Comparison of ENCODE assay signal across 1 cellular context in genomic region chr10:17237915-17238444, GRCh38.
TF ChIP-seq lines count a peak whose summit lies in the region.

No MANE protein-coding gene starts in this region.

TF ChIP-seq in GM23338, 12 proteins besides CTCF, POLR2A, EP300 and RAD21 (continued from another document):
- TF ChIP-seq, protein P1, sequence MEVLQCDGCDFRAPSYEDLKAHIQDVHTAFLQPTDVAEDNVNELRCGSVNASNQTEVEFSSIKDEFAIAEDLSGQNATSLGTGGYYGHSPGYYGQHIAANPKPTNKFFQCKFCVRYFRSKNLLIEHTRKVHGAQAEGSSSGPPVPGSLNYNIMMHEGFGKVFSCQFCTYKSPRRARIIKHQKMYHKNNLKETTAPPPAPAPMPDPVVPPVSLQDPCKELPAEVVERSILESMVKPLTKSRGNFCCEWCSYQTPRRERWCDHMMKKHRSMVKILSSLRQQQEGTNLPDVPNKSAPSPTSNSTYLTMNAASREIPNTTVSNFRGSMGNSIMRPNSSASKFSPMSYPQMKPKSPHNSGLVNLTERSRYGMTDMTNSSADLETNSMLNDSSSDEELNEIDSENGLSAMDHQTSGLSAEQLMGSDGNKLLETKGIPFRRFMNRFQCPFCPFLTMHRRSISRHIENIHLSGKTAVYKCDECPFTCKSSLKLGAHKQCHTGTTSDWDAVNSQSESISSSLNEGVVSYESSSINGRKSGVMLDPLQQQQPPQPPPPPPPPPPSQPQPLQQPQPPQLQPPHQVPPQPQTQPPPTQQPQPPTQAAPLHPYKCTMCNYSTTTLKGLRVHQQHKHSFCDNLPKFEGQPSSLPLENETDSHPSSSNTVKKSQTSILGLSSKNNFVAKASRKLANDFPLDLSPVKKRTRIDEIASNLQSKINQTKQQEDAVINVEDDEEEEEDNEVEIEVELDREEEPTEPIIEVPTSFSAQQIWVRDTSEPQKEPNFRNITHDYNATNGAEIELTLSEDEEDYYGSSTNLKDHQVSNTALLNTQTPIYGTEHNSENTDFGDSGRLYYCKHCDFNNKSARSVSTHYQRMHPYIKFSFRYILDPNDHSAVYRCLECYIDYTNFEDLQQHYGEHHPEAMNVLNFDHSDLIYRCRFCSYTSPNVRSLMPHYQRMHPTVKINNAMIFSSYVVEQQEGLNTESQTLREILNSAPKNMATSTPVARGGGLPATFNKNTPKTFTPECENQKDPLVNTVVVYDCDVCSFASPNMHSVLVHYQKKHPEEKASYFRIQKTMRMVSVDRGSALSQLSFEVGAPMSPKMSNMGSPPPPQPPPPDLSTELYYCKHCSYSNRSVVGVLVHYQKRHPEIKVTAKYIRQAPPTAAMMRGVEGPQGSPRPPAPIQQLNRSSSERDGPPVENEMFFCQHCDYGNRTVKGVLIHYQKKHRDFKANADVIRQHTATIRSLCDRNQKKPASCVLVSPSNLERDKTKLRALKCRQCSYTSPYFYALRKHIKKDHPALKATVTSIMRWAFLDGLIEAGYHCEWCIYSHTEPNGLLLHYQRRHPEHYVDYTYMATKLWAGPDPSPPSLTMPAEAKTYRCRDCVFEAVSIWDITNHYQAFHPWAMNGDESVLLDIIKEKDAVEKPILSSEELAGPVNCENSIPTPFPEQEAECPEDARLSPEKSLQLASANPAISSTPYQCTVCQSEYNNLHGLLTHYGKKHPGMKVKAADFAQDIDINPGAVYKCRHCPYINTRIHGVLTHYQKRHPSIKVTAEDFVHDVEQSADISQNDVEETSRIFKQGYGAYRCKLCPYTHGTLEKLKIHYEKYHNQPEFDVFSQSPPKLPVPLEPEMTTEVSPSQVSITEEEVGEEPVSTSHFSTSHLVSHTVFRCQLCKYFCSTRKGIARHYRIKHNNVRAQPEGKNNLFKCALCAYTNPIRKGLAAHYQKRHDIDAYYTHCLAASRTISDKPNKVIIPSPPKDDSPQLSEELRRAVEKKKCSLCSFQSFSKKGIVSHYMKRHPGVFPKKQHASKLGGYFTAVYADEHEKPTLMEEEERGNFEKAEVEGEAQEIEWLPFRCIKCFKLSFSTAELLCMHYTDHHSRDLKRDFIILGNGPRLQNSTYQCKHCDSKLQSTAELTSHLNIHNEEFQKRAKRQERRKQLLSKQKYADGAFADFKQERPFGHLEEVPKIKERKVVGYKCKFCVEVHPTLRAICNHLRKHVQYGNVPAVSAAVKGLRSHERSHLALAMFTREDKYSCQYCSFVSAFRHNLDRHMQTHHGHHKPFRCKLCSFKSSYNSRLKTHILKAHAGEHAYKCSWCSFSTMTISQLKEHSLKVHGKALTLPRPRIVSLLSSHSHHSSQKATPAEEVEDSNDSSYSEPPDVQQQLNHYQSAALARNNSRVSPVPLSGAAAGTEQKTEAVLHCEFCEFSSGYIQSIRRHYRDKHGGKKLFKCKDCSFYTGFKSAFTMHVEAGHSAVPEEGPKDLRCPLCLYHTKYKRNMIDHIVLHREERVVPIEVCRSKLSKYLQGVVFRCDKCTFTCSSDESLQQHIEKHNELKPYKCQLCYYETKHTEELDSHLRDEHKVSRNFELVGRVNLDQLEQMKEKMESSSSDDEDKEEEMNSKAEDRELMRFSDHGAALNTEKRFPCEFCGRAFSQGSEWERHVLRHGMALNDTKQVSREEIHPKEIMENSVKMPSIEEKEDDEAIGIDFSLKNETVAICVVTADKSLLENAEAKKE (CRISPR knock-in tag; IDR thresholded peaks at IDR 0.05), result no peak
- TF ChIP-seq STAT1 (IDR thresholded peaks at IDR 0.05; ENCODE audit: unreplicated experiment) (no peak), CREB1 (CRISPR knock-in tag; IDR thresholded peaks at IDR 0.05; ENCODE audit: low read depth) (no peak), ZNF114 (CRISPR knock-in tag; IDR thresholded peaks at IDR 0.05) (no peak), ZNF331 (CRISPR knock-in tag; IDR thresholded peaks at IDR 0.05; ENCODE audit: low read depth) (no peak), EZH2 (IDR thresholded peaks at IDR 0.05; ENCODE audit: low read depth, unreplicated experiment) (no peak)
